8 cellular contexts compared by ENCODE assay signal in genomic region chrX:111869639-111870034, GRCh38. TPM values are rescaled to one million over a fixed set of nuclear protein-coding genes. Genes with fewer than 3 reads are reported as not detected.
DNase-seq lines count a peak whose midpoint lies in the region; ATAC-seq and TF ChIP-seq lines count a peak whose summit lies in the region.

No MANE protein-coding gene starts in this region.

- H3K4me3 ChIP-seq in Peyer's patch (no peak overlapping the region), right lobe of liver (no peak overlapping the region)

- H3K27me3 ChIP-seq in Peyer's patch, result no peaks in the 10 kb centered on the region
- no peaks in the 10 kb centered on the region for H3K27me3 ChIP-seq in right lobe of liver

- ATAC-seq in GM21528 (IDR thresholded peaks at IDR 0.05; ENCODE audit: low FRiP score, unreplicated experiment), result peak; percentile 85
- peak; percentile 74 for ATAC-seq in HG03571 (IDR thresholded peaks at IDR 0.05; ENCODE audit: unreplicated experiment)
- ATAC-seq in right lobe of liver, result peak; percentile 90 to 98 (median 96)

- peaks cover 5% of the 10 kb centered on the region for H3K27me3 Mint-ChIP-seq in activated naive CD4-positive, alpha-beta T cell treated with anti-CD3 and anti-CD28 coated beads, Interleukin-2, amount 50 U/mL, for 24 hours
- peaks cover 71% of the 10 kb centered on the region for H3K27me3 Mint-ChIP-seq in activated T-cell treated with anti-CD3 and anti-CD28 coated beads, Interleukin-2, amount 50 U/mL, for 24 hours

- H3K4me1 ChIP-seq in Peyer's patch (no peaks in the 10 kb centered on the region), right lobe of liver (no peaks in the 10 kb centered on the region)

- DNase-seq in activated naive CD4-positive, alpha-beta T cell treated with anti-CD3 and anti-CD28 coated beads, Interleukin-2, amount 50 U/mL, for 16 hours, result no peak
- DNase-seq in Peyer's patch (no peak), dermis blood vessel endothelial cell (peak; percentile 38), right lobe of liver (peak in 2 of 3 donors; percentile 16 to 43)
- no peak for DNase-seq in activated T-cell treated with anti-CD3 and anti-CD28 coated beads, Interleukin-2, amount 50 U/mL, for 24 hours

- TF ChIP-seq POLR2A in Peyer's patch (IDR thresholded peaks at IDR 0.05) (no peak), right lobe of liver (IDR thresholded peaks at IDR 0.05) (no peak)

- H3K9me3 ChIP-seq in Peyer's patch, result no peaks in the 10 kb centered on the region
- H3K9me3 ChIP-seq in right lobe of liver, result no peaks in the 10 kb centered on the region

- no peaks in the 10 kb centered on the region for H3K36me3 Mint-ChIP-seq in activated naive CD4-positive, alpha-beta T cell treated with anti-CD3 and anti-CD28 coated beads, Interleukin-2, amount 50 U/mL, for 24 hours
- no peaks in the 10 kb centered on the region for H3K36me3 Mint-ChIP-seq in activated T-cell treated with anti-CD3 and anti-CD28 coated beads, Interleukin-2, amount 50 U/mL, for 24 hours (ENCODE audit: low read depth)

- H3K9me3 Mint-ChIP-seq in activated naive CD4-positive, alpha-beta T cell treated with anti-CD3 and anti-CD28 coated beads, Interleukin-2, amount 50 U/mL, for 24 hours, result no peaks in the 10 kb centered on the region
- H3K9me3 Mint-ChIP-seq in activated T-cell treated with anti-CD3 and anti-CD28 coated beads, Interleukin-2, amount 50 U/mL, for 24 hours, result no peaks in the 10 kb centered on the region

- TF ChIP-seq CTCF in Peyer's patch (IDR thresholded peaks at IDR 0.05) (peak in 4 of 6 experiments; percentile 35 to 65 (median 49)), right lobe of liver (IDR thresholded peaks at IDR 0.05) (peak; percentile 68 to 83 (median 73))

- H3K36me3 ChIP-seq in Peyer's patch (no peaks in the 10 kb centered on the region), right lobe of liver (no peaks in the 10 kb centered on the region)

- H3K4me1 Mint-ChIP-seq in activated naive CD4-positive, alpha-beta T cell treated with anti-CD3 and anti-CD28 coated beads, Interleukin-2, amount 50 U/mL, for 24 hours, result no peaks in the 10 kb centered on the region
- peaks cover 4% of the 10 kb centered on the region for H3K4me1 Mint-ChIP-seq in activated T-cell treated with anti-CD3 and anti-CD28 coated beads, Interleukin-2, amount 50 U/mL, for 24 hours (ENCODE audit: low read depth)

- H3K27ac ChIP-seq in Peyer's patch, result no peak overlapping the region
- peak overlapping the region in 1 of 3 donors; percentile 32 for H3K27ac ChIP-seq in right lobe of liver

- H3K4me3 Mint-ChIP-seq in activated naive CD4-positive, alpha-beta T cell treated with anti-CD3 and anti-CD28 coated beads, Interleukin-2, amount 50 U/mL, for 24 hours, result no peak overlapping the region
- H3K4me3 Mint-ChIP-seq in activated T-cell treated with anti-CD3 and anti-CD28 coated beads, Interleukin-2, amount 50 U/mL, for 24 hours, result no peak overlapping the region

- peak overlapping the region; percentile 35 for H3K27ac Mint-ChIP-seq in activated naive CD4-positive, alpha-beta T cell treated with anti-CD3 and anti-CD28 coated beads, Interleukin-2, amount 50 U/mL, for 24 hours
- no peak overlapping the region for H3K27ac Mint-ChIP-seq in activated T-cell treated with anti-CD3 and anti-CD28 coated beads, Interleukin-2, amount 50 U/mL, for 24 hours

- 0% methylated on average over 1 of the region's 1 CpG for whole genome bisulfite sequencing in right lobe of liver (ENCODE audit: insufficient coverage, low coverage, low lambda C conversion rate, missing lambda C conversion rate)

- intact Hi-C loops in right lobe of liver (cut with DNase I), result no loop called here

RNA-seq across cellular contexts. Expression of gene TRPC5OS, which starts 6.3 kb away (rescaled TPM):
- total RNA-seq in Peyer's patch, result not detected
- not detected in 2 replicates for total RNA-seq in dermis blood vessel endothelial cell
- not detected for total RNA-seq in right lobe of liver

Comparison
In these comparisons a context has a peak if more than half of its experiments do, and no peak if none do; other contexts are left out.
1. DNase-seq: peak in dermis blood vessel endothelial cell (single experiment) and right lobe of liver (2 of 3); none in activated naive CD4-positive, alpha-beta T cell treated with anti-CD3 and anti-CD28 coated beads, Interleukin-2, amount 50 U/mL, for 16 hours (single experiment), Peyer's patch (0 of 3) and activated T-cell treated with anti-CD3 and anti-CD28 coated beads, Interleukin-2, amount 50 U/mL, for 24 hours (single experiment).
2. Peak in every context shown above with its lines, with median percentiles within 50 percentile points of each other: ATAC-seq.